Comparison of ENCODE assay signal across 2 cellular contexts in the genomic region with DNA sequence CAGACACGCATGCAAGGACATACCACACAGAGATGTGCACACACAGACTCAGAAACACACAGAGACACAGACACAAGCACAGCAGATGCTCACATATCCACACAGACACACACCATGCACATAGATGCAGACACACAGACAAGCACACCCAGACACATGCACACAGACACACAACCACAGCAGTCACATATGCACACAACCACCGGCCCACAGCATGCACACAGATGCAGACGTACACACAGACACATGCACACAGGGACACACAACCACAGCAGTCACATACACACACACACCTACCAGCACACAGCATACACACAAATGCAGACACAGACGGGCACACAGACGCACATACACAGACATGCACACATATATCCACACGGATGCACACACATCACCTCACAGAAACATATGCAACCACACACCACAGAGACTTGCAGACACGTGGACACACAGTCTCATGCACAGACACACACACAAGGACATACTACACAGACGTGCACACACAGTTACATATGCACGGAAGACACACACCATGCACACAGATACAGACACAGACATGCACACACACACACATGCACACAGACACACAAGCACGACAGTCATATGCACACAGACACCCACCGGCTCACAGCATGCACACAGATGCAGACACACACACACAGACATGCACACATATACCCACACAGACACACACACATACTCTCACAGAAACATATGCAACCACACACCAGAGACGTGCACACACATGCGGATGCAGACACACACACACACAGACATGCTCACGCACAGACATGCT.
TF ChIP-seq lines count a peak whose summit lies in the region.

No MANE protein-coding gene starts in this region.

TF ChIP-seq in SK-N-SH, 30 proteins besides CTCF, POLR2A, EP300 and RAD21 (continued from another document):
- TF ChIP-seq, protein P1, sequence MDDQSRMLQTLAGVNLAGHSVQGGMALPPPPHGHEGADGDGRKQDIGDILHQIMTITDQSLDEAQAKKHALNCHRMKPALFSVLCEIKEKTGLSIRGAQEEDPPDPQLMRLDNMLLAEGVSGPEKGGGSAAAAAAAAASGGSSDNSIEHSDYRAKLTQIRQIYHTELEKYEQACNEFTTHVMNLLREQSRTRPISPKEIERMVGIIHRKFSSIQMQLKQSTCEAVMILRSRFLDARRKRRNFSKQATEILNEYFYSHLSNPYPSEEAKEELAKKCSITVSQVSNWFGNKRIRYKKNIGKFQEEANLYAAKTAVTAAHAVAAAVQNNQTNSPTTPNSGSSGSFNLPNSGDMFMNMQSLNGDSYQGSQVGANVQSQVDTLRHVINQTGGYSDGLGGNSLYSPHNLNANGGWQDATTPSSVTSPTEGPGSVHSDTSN (IDR thresholded peaks at IDR 0.05): no peak
- TF ChIP-seq TEAD4 (IDR thresholded peaks at IDR 0.05; ENCODE audit: borderline replicate concordance, insufficient read depth) (no peak), RXRA (IDR thresholded peaks at IDR 0.05; ENCODE audit: borderline replicate concordance, low read depth) (no peak)
- TF ChIP-seq, protein P2, sequence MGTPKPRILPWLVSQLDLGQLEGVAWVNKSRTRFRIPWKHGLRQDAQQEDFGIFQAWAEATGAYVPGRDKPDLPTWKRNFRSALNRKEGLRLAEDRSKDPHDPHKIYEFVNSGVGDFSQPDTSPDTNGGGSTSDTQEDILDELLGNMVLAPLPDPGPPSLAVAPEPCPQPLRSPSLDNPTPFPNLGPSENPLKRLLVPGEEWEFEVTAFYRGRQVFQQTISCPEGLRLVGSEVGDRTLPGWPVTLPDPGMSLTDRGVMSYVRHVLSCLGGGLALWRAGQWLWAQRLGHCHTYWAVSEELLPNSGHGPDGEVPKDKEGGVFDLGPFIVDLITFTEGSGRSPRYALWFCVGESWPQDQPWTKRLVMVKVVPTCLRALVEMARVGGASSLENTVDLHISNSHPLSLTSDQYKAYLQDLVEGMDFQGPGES (IDR thresholded peaks at IDR 0.05; ENCODE audit: low read depth, low read length): no peak
TF ChIP-seq in SK-N-SH: peak in this region for 1.

TF ChIP-seq in SK-N-SH treated with all-trans-retinoic acid at 6 μM for 48 hours, 23 proteins besides CTCF, POLR2A, EP300 and RAD21 (continued from another document):
- TF ChIP-seq, protein P3, sequence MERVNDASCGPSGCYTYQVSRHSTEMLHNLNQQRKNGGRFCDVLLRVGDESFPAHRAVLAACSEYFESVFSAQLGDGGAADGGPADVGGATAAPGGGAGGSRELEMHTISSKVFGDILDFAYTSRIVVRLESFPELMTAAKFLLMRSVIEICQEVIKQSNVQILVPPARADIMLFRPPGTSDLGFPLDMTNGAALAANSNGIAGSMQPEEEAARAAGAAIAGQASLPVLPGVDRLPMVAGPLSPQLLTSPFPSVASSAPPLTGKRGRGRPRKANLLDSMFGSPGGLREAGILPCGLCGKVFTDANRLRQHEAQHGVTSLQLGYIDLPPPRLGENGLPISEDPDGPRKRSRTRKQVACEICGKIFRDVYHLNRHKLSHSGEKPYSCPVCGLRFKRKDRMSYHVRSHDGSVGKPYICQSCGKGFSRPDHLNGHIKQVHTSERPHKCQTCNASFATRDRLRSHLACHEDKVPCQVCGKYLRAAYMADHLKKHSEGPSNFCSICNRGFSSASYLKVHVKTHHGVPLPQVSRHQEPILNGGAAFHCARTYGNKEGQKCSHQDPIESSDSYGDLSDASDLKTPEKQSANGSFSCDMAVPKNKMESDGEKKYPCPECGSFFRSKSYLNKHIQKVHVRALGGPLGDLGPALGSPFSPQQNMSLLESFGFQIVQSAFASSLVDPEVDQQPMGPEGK (CRISPR knock-in tag; IDR thresholded peaks at IDR 0.05; ENCODE audit: borderline replicate concordance): no peak
- TF ChIP-seq ZFP30 (CRISPR knock-in tag; IDR thresholded peaks at IDR 0.05) (no peak), CSDC2 (CRISPR knock-in tag; IDR thresholded peaks at IDR 0.05) (no peak)
- TF ChIP-seq, protein P4, sequence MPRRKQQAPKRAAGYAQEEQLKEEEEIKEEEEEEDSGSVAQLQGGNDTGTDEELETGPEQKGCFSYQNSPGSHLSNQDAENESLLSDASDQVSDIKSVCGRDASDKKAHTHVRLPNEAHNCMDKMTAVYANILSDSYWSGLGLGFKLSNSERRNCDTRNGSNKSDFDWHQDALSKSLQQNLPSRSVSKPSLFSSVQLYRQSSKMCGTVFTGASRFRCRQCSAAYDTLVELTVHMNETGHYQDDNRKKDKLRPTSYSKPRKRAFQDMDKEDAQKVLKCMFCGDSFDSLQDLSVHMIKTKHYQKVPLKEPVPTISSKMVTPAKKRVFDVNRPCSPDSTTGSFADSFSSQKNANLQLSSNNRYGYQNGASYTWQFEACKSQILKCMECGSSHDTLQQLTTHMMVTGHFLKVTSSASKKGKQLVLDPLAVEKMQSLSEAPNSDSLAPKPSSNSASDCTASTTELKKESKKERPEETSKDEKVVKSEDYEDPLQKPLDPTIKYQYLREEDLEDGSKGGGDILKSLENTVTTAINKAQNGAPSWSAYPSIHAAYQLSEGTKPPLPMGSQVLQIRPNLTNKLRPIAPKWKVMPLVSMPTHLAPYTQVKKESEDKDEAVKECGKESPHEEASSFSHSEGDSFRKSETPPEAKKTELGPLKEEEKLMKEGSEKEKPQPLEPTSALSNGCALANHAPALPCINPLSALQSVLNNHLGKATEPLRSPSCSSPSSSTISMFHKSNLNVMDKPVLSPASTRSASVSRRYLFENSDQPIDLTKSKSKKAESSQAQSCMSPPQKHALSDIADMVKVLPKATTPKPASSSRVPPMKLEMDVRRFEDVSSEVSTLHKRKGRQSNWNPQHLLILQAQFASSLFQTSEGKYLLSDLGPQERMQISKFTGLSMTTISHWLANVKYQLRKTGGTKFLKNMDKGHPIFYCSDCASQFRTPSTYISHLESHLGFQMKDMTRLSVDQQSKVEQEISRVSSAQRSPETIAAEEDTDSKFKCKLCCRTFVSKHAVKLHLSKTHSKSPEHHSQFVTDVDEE (CRISPR knock-in tag; IDR thresholded peaks at IDR 0.05): no peak
